ENCODE assay signal across 17 cellular contexts in the genomic region with DNA sequence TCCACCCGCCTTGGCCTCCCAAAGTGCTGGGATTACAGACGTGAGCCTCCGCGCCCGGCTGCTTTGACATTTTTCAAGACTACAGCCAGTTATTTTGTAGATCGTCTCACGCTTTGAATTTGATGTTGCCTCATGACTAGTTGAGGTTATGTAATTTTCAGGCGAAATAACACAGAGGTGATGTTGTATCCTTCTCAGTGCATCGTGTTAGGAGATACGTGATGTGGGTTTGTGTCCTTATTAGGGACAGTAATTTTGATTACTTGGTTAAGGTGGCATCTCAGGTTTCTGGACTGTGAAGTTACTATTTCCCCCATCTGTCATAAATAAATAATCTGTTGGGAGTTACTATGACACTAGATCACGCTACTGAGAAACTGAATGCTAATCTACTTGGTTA. TPM values are rescaled to one million over a fixed set of nuclear protein-coding genes. Genes with fewer than 3 reads are reported as not detected.
A peak's percentile ranks its signal among the peaks of the same experiment; 100 is the strongest.
DNase-seq lines count a peak whose midpoint lies in the region; ATAC-seq and TF ChIP-seq lines count a peak whose summit lies in the region.
"Had no signal": no experiment of that assay in that cellular context is flagged by ENCODE, and none has a peak within 500 bp of the region (broad histone marks: within the 10 kb centered on the region; RNA-seq: fewer than 3 reads in every experiment).

No MANE protein-coding gene starts in this region.

- H3K4me3 Mint-ChIP-seq in T-helper 17 cell (no peak overlapping the region), glutamatergic neuron (ENCODE audit: unreplicated experiment) (no peak overlapping the region), type B pancreatic cell (peak overlapping the region; percentile 30)
- H3K4me3 Mint-ChIP-seq: CD4-positive, alpha-beta T cell; HFFc6; IgD-negative memory B cell had no signal

- H3K36me3 ChIP-seq in SK-N-MC (ENCODE audit: insufficient read depth, low read length): peaks cover 19% of the 10 kb centered on the region; the same call in 1 of the 2 replicates

- H3K9me3 ChIP-seq in SK-N-MC (ENCODE audit: low read depth, low read length) (no peaks in the 10 kb centered on the region), T-helper 17 cell (ENCODE audit: control insufficient read depth, low read length, poor library complexity, severe bottlenecking) (no peaks in the 10 kb centered on the region)
- H3K9me3 ChIP-seq: BE2C, Caco-2 had no signal

- H3K27ac Mint-ChIP-seq in T-helper 17 cell: peak overlapping the region; percentile 37
- H3K27ac Mint-ChIP-seq in glutamatergic neuron (ENCODE audit: unreplicated experiment): peak overlapping the region; percentile 33
- H3K27ac Mint-ChIP-seq in type B pancreatic cell: peak overlapping the region; percentile 72
- H3K27ac Mint-ChIP-seq: CD4-positive, alpha-beta T cell; HFFc6; IgD-negative memory B cell had no signal

- TF ChIP-seq CTCF in glutamatergic neuron (IDR thresholded peaks at IDR 0.05; ENCODE audit: partially characterized antibody, unreplicated experiment) (no peak), type B pancreatic cell (conservative IDR thresholded peaks at IDR 0.05) (no peak), dorsolateral prefrontal cortex (IDR thresholded peaks at IDR 0.05 in 54 of 56, conservative IDR thresholded peaks at IDR 0.05 in 2 of 56; ENCODE audit: low read depth in 1 of 56, partially characterized antibody in 56 of 56) (no peak)

- DNase-seq in SK-N-MC (ENCODE audit: low read depth, low spot score): peak; percentile 18
- no peak for DNase-seq in T-helper 17 cell
- DNase-seq in glutamatergic neuron: no peak
- no peak for DNase-seq in type B pancreatic cell (ENCODE audit: extremely low spot score, unreplicated experiment)
- DNase-seq in NCI-H2081 (lab: John Stamatoyannopoulos, UW): no peak
- DNase-seq in dorsolateral prefrontal cortex: no peak
- DNase-seq: ACHN; BE2C; Caco-2; CD4-positive, alpha-beta T cell; GOT3; H7; HFFc6 had no signal

- no peak overlapping the region for H3K27ac ChIP-seq in SK-N-MC
- no peak overlapping the region for H3K27ac ChIP-seq in dorsolateral prefrontal cortex
- H3K27ac ChIP-seq: C4-2B, HL-60 had no signal

- intact Hi-C loops in dorsolateral prefrontal cortex (cut with DNase I): no loop called here

- no peak overlapping the region for H3K4me3 ChIP-seq in SK-N-MC
- H3K4me3 ChIP-seq in dorsolateral prefrontal cortex: no peak overlapping the region

- H3K9me3 Mint-ChIP-seq in glutamatergic neuron (ENCODE audit: unreplicated experiment) (peaks cover 12% of the 10 kb centered on the region), type B pancreatic cell (peaks cover 10% of the 10 kb centered on the region)
- H3K9me3 Mint-ChIP-seq: CD4-positive, alpha-beta T cell had no signal

- H3K27me3 Mint-ChIP-seq in T-helper 17 cell (no peaks in the 10 kb centered on the region), glutamatergic neuron (ENCODE audit: unreplicated experiment) (peaks cover 9% of the 10 kb centered on the region), type B pancreatic cell (no peaks in the 10 kb centered on the region)
- H3K27me3 Mint-ChIP-seq: IgD-negative memory B cell had no signal

- H3K36me3 Mint-ChIP-seq in T-helper 17 cell (ENCODE audit: low read depth) (no peaks in the 10 kb centered on the region), glutamatergic neuron (ENCODE audit: unreplicated experiment) (peaks cover 15% of the 10 kb centered on the region), type B pancreatic cell (peaks cover 35% of the 10 kb centered on the region)

- H3K4me1 Mint-ChIP-seq in T-helper 17 cell (peaks cover 2% of the 10 kb centered on the region), glutamatergic neuron (ENCODE audit: low read depth, unreplicated experiment) (peaks cover under 1% of the 10 kb centered on the region), type B pancreatic cell (ENCODE audit: unreplicated experiment) (peaks cover 12% of the 10 kb centered on the region)

- ATAC-seq in T-helper 17 cell: no peak
- ATAC-seq: HCT116 had no signal

- no peaks in the 10 kb centered on the region for H3K27me3 ChIP-seq in dorsolateral prefrontal cortex
- H3K27me3 ChIP-seq: BE2C had no signal

- H3K9ac ChIP-seq in SK-N-MC (ENCODE audit: insufficient read length): no peak overlapping the region

RNA-seq across cellular contexts. Expression of gene CTNNA1, which starts 25.0 kb away (rescaled TPM):
- total RNA-seq in T-helper 17 cell (10 to 100 TPM; 13.7 to 20.9 TPM), glutamatergic neuron (ENCODE audit: unreplicated experiment) (598 TPM), type B pancreatic cell (ENCODE audit: low replicate concordance) (371 and 498 TPM in 2 replicates), dorsolateral prefrontal cortex (100 to 1,000 TPM; 120 to 434 (median 206) TPM)

Comparison
In these comparisons a context has a peak if more than half of its experiments do, and no peak if none do; other contexts are left out.
1. RNA of gene CTNNA1, which starts 25.0 kb away (total RNA-seq): 598 TPM in glutamatergic neuron (single experiment), 371 to 498 TPM in type B pancreatic cell and 120 to 434 TPM in dorsolateral prefrontal cortex; 13.7 to 20.9 TPM in T-helper 17 cell; every median in the first group is over 4 times any median in the second.
2. Peak in every context shown above with its lines, with median percentiles within 50 percentile points of each other: H3K27ac Mint-ChIP-seq.